Comparison of ENCODE assay signal across 10 cellular contexts in genomic region chr12:51389302-51389999, GRCh38. TPM values are rescaled to one million over a fixed set of nuclear protein-coding genes. Genes with fewer than 3 reads are reported as not detected.
DNase-seq lines count a peak whose midpoint lies in the region; ATAC-seq, FAIRE-seq and TF ChIP-seq lines count a peak whose summit lies in the region.
"Had no signal": no experiment of that assay in that cellular context is flagged by ENCODE, and none has a peak within 500 bp of the region (broad histone marks: within the 10 kb centered on the region; RNA-seq: fewer than 3 reads in every experiment).

No MANE protein-coding gene starts in this region.

- H3K4me3 ChIP-seq in GM23248 (no peak overlapping the region), NT2/D1 (ENCODE audit: insufficient read length, low read depth) (no peak overlapping the region), osteoblast (ENCODE audit: insufficient read depth, low read length) (no peak overlapping the region)

- H3K9ac ChIP-seq in GM23248 (no peak overlapping the region), NT2/D1 (ENCODE audit: insufficient read length, low read depth) (peak overlapping the region; percentile 51)

- peaks cover 39% of the 10 kb centered on the region for H3K4me1 ChIP-seq in GM23248 (ENCODE audit: insufficient read depth)
- H3K4me1 ChIP-seq in NT2/D1 (ENCODE audit: insufficient read depth, insufficient read length) = peaks cover 26% of the 10 kb centered on the region
- peaks cover 30% of the 10 kb centered on the region for H3K4me1 ChIP-seq in osteoblast (ENCODE audit: insufficient read depth, low read length)

- H3K9me3 Mint-ChIP-seq in central memory CD8-positive, alpha-beta T cell = no peaks in the 10 kb centered on the region

- peaks cover 36% of the 10 kb centered on the region for H3F3A ChIP-seq in GM23248 (ENCODE audit: insufficient read depth)

- peak overlapping the region; percentile 94 for H3K27ac Mint-ChIP-seq in central memory CD8-positive, alpha-beta T cell (ENCODE audit: low read depth)

- H3K36me3 Mint-ChIP-seq in central memory CD8-positive, alpha-beta T cell (ENCODE audit: insufficient read depth) = peaks cover 9% of the 10 kb centered on the region

- no peaks in the 10 kb centered on the region for H4K20me1 ChIP-seq in GM23248 (ENCODE audit: insufficient read depth)
- H4K20me1 ChIP-seq in osteoblast (ENCODE audit: insufficient read depth, low read length) = no peaks in the 10 kb centered on the region

- in situ Hi-C loops in GM23248 (cut with MboI) = no loop called here
- in situ Hi-C loops in KBM-7 (cut with MboI; ENCODE audit: low pct_unique_long_range_greater_than_20kb, low sequenced_read_pairs) = no loop called here

- H3K36me3 ChIP-seq in GM23248 (ENCODE audit: low read depth) (no peaks in the 10 kb centered on the region), NT2/D1 (ENCODE audit: insufficient read depth, insufficient read length, low read length) (peaks cover 20% of the 10 kb centered on the region), osteoblast (ENCODE audit: insufficient read depth, low read length) (no peaks in the 10 kb centered on the region)

- DNase-seq in GM23248 (peak; percentile 75), NT2/D1 (ENCODE audit: low read depth, low spot score) (no peak), osteoblast (ENCODE audit: insufficient read length, low spot score, missing footprints) (peak; percentile 80), KBM-7 (no peak), RCC 7860 (ENCODE audit: low spot score) (no peak)
- no peak for DNase-seq in central memory CD8-positive, alpha-beta T cell (ENCODE audit: low spot score in 2 of 2)

- H3K4me1 Mint-ChIP-seq in central memory CD8-positive, alpha-beta T cell = peaks cover 65% of the 10 kb centered on the region

- H3K4me2 ChIP-seq in GM23248 (ENCODE audit: unreplicated experiment) (no peak overlapping the region), osteoblast (ENCODE audit: insufficient read depth, low read length) (peak overlapping the region; percentile 4)

- no peaks in the 10 kb centered on the region for H3K27me3 ChIP-seq in GM23248 (replicated peaks; ENCODE audit: insufficient read depth)
- no peaks in the 10 kb centered on the region for H3K27me3 ChIP-seq in NT2/D1 (ENCODE audit: insufficient read depth, insufficient read length)
- no peaks in the 10 kb centered on the region for H3K27me3 ChIP-seq in osteoblast (ENCODE audit: insufficient read depth, low read length)

- 7 to 25% methylated on average over 2 of the region's 2 CpGs for WGBS in GM23248 (ENCODE audit: low coverage in 1 of 2, low lambda C conversion rate in 2 of 2, missing lambda C conversion rate in 2 of 2), 2 experiments

- peak overlapping the region; percentile 32 for H3K27ac ChIP-seq in GM23248
- no peak overlapping the region for H3K27ac ChIP-seq in osteoblast (ENCODE audit: low read depth, low read length)

- no peaks in the 10 kb centered on the region for H3K9me2 ChIP-seq in GM23248 (ENCODE audit: insufficient read depth)

- TF ChIP-seq CTCF in osteoblast (IDR thresholded peaks at IDR 0.05; ENCODE audit: extremely low read depth, low read depth, low read length) = no peak

- H3K27me3 Mint-ChIP-seq in central memory CD8-positive, alpha-beta T cell = no peaks in the 10 kb centered on the region

- H3K4me3 Mint-ChIP-seq in central memory CD8-positive, alpha-beta T cell = no peak overlapping the region

- no peak for FAIRE-seq in RCC 7860 (lab: Jason Lieb, UNC)

- no peak for ATAC-seq in central memory CD8-positive, alpha-beta T cell (replicated peaks; ENCODE audit: extremely low read depth, poor library complexity, severe bottlenecking)
- ATAC-seq in GM18867 (IDR thresholded peaks at IDR 0.05; ENCODE audit: unreplicated experiment) (no peak), GM21737 (IDR thresholded peaks at IDR 0.05; ENCODE audit: unreplicated experiment) (no peak)

- H2AFZ ChIP-seq in GM23248 (no peak overlapping the region), osteoblast (ENCODE audit: low read length) (no peak overlapping the region)

- no peaks in the 10 kb centered on the region for H3K9me3 ChIP-seq in GM23248 (ENCODE audit: low read depth)
- no peaks in the 10 kb centered on the region for H3K9me3 ChIP-seq in NT2/D1 (ENCODE audit: insufficient read depth, low read length)
- no peaks in the 10 kb centered on the region for H3K9me3 ChIP-seq in osteoblast (ENCODE audit: low read depth, low read length)

- H3K79me2 ChIP-seq in GM23248 (ENCODE audit: insufficient read depth) (no peaks in the 10 kb centered on the region), osteoblast (ENCODE audit: insufficient read depth, low read length) (no peaks in the 10 kb centered on the region)

RNA-seq across cellular contexts. Expression of gene GALNT6, which starts 1.8 kb away (rescaled TPM):
- 9.4 and 22.4 TPM in 2 replicates for total RNA-seq in GM23248 (2014; rRNA removed; shearing (Covaris generic))
- polyA plus RNA-seq in GM23248 (2016; fragmentation: Nextera tagmentation; extraction: Ambion mirVana) = 3.9 and 4.3 TPM in 2 replicates
- 7.1 and 9.8 TPM in 2 replicates for total RNA-seq in osteoblast

RNA-seq across cellular contexts. Expression of gene SLC4A8, which starts 35.2 kb away (rescaled TPM):
- total RNA-seq in GM23248 (2014; rRNA removed; shearing (Covaris generic)) = 2.6 and 4.3 TPM in 2 replicates
- polyA plus RNA-seq in GM23248 (2016; fragmentation: Nextera tagmentation; extraction: Ambion mirVana) = 3.1 and 4.6 TPM in 2 replicates
- total RNA-seq in osteoblast = 1.2 and 2.9 TPM in 2 replicates

RNA-seq across cellular contexts. Expression of gene CELA1, which starts 43.0 kb away (rescaled TPM):
- not detected in 2 replicates for total RNA-seq in GM23248 (2014; rRNA removed; shearing (Covaris generic))
- not detected in 2 replicates for polyA plus RNA-seq in GM23248 (2016; fragmentation: Nextera tagmentation; extraction: Ambion mirVana)
- total RNA-seq in osteoblast = not detected in 2 replicates
- total RNA-seq: cardiac septum, liver had no signal
- polyA plus RNA-seq: liver had no signal

Comparison
In these comparisons a context has a peak if more than half of its experiments do, and no peak if none do; other contexts are left out.
1. DNase-seq: peak in GM23248 (single experiment) and osteoblast (single experiment); none in NT2/D1 (single experiment), central memory CD8-positive, alpha-beta T cell (0 of 2), KBM-7 (single experiment) and RCC 7860 (single experiment).